Comparison of ENCODE assay signal across 10 cellular contexts in the genomic region with DNA sequence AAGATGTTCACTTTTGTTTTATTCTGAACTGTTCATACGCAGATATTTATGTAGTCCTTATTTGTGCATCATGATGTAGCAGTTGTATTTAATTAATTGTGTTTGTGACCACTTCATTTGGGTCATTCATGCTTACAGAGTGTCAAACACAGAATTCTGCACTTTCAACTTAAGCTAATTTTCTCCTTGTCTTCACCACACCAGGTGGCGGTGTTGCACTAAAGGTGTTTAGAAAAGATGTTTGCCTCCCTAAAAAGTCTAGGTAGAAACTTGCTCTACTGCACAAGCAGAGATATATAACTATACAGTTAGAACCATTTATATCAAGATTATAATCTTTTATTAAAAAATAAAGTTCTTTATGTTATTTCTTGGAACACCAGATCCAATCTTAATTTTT. TPM values are rescaled to one million over a fixed set of nuclear protein-coding genes. Genes with fewer than 3 reads are reported as not detected.
A peak's percentile ranks its signal among the peaks of the same experiment; 100 is the strongest.
DNase-seq lines count a peak whose midpoint lies in the region; ATAC-seq and TF ChIP-seq lines count a peak whose summit lies in the region.
"Had no signal": no experiment of that assay in that cellular context is flagged by ENCODE, and none has a peak within 500 bp of the region (broad histone marks: within the 10 kb centered on the region; RNA-seq: fewer than 3 reads in every experiment).

No MANE protein-coding gene starts in this region.

- H3K27ac ChIP-seq in heart right ventricle, result no peak overlapping the region
- H3K27ac ChIP-seq: epithelial cell of prostate had no signal

- intact Hi-C loops in mucosa of descending colon (cut with DNase I, micrococcal nuclease) (loop anchor here in 1 of 2 donors (5.0 kb wide), 1 partner anchor 212 kb away; no protein-coding TSS in a partner anchor), heart right ventricle (cut with DNase I) (loop anchor here in 7 of 10 donors (5.0 to 10.0 kb wide), 2 partner anchors 210 to 212 kb away; no protein-coding TSS in a partner anchor)

- H3K36me3 ChIP-seq in mucosa of descending colon (ENCODE audit: low read depth) (no peaks in the 10 kb centered on the region), heart right ventricle (no peaks in the 10 kb centered on the region)

- peak; percentile 32 to 71 (median 36) for DNase-seq in NCI-H1417 (lab: John Stamatoyannopoulos, UW)
- DNase-seq in NCI-H1417 treated with DMSO at 0.1 percent for 48 hours (lab: John Stamatoyannopoulos, UW), result no peak
- DNase-seq in activated CD4-positive, alpha-beta T cell treated with anti-CD3 and anti-CD28 coated beads, Interleukin-2, amount 50 U/mL, for 48 hours, result peak; percentile 3 to 6
- peak in 1 of 3 donors; percentile 74 for DNase-seq in mucosa of descending colon
- no peak for DNase-seq in heart right ventricle

- no peaks in the 10 kb centered on the region for H3K9me3 ChIP-seq in mucosa of descending colon
- peaks cover 0 to 4% (median 0%) of the 10 kb centered on the region in 11 donors for H3K9me3 ChIP-seq in heart right ventricle

- WGBS in heart right ventricle, 2 donors, result 64 to 65% methylated on average over 2 of the region's 2 CpGs

- peak; percentile 52 for TF ChIP-seq RAD21 in Ishikawa (IDR thresholded peaks at IDR 0.05; ENCODE audit: low read depth)

- TF ChIP-seq CTCF in mucosa of descending colon (IDR thresholded peaks at IDR 0.05) (no peak), heart right ventricle (IDR thresholded peaks at IDR 0.05) (no peak)

- ATAC-seq in mucosa of descending colon, result peak; percentile 37
- ATAC-seq in heart right ventricle, result no peak
- ATAC-seq in HG02870 (IDR thresholded peaks at IDR 0.05; ENCODE audit: unreplicated experiment), result no peak
- ATAC-seq in HG03025 (IDR thresholded peaks at IDR 0.05; ENCODE audit: low FRiP score, unreplicated experiment), result no peak

- H3K4me3 ChIP-seq in mucosa of descending colon (no peak overlapping the region), heart right ventricle (no peak overlapping the region)

- H3K27me3 ChIP-seq in heart right ventricle, result no peaks in the 10 kb centered on the region

- H3K4me1 ChIP-seq in mucosa of descending colon (ENCODE audit: low read depth) (peaks cover 2% of the 10 kb centered on the region), heart right ventricle (peaks cover 0 to 5% (median 0%) of the 10 kb centered on the region in 9 donors)

- no peak for TF ChIP-seq EP300 in Ishikawa (IDR thresholded peaks at IDR 0.05; ENCODE audit: borderline replicate concordance)

TF ChIP-seq in Ishikawa, 13 proteins besides CTCF, POLR2A, EP300 and RAD21:
- no peak for TF ChIP-seq CREB1 (IDR thresholded peaks at IDR 0.05; ENCODE audit: low read depth)
- TF ChIP-seq CEBPB (IDR thresholded peaks at IDR 0.05), result no peak
- TF ChIP-seq YY1 (IDR thresholded peaks at IDR 0.05; ENCODE audit: low read depth), result no peak
- no peak for TF ChIP-seq TEAD4 (IDR thresholded peaks at IDR 0.05)
- TF ChIP-seq, protein P1, sequence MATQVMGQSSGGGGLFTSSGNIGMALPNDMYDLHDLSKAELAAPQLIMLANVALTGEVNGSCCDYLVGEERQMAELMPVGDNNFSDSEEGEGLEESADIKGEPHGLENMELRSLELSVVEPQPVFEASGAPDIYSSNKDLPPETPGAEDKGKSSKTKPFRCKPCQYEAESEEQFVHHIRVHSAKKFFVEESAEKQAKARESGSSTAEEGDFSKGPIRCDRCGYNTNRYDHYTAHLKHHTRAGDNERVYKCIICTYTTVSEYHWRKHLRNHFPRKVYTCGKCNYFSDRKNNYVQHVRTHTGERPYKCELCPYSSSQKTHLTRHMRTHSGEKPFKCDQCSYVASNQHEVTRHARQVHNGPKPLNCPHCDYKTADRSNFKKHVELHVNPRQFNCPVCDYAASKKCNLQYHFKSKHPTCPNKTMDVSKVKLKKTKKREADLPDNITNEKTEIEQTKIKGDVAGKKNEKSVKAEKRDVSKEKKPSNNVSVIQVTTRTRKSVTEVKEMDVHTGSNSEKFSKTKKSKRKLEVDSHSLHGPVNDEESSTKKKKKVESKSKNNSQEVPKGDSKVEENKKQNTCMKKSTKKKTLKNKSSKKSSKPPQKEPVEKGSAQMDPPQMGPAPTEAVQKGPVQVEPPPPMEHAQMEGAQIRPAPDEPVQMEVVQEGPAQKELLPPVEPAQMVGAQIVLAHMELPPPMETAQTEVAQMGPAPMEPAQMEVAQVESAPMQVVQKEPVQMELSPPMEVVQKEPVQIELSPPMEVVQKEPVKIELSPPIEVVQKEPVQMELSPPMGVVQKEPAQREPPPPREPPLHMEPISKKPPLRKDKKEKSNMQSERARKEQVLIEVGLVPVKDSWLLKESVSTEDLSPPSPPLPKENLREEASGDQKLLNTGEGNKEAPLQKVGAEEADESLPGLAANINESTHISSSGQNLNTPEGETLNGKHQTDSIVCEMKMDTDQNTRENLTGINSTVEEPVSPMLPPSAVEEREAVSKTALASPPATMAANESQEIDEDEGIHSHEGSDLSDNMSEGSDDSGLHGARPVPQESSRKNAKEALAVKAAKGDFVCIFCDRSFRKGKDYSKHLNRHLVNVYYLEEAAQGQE (IDR thresholded peaks at IDR 0.05; ENCODE audit: low read depth), result no peak
- no peak for TF ChIP-seq TAF1 (IDR thresholded peaks at IDR 0.05; ENCODE audit: low read depth)

RNA-seq across cellular contexts. Expression of gene TAS2R38, which starts 1.3 kb away (rescaled TPM):
- total RNA-seq in mucosa of descending colon (under 1 TPM in 1 of 3 donors, not detected in 2; 0.35 TPM), heart right ventricle (not detected)
- not detected for polyA plus RNA-seq in heart right ventricle
- total RNA-seq: myocyte had no signal

RNA-seq across cellular contexts. Expression of gene MGAM, which starts 20.8 kb away (rescaled TPM):
- 1 to 10 TPM; 1.7 to 3.0 (median 1.8) TPM for total RNA-seq in mucosa of descending colon
- 1 to 10 TPM in 4 of 10 donors, under 1 TPM in 6; 0.21 to 3.1 (median 0.83) TPM for total RNA-seq in heart right ventricle
- polyA plus RNA-seq in heart right ventricle, result under 1 TPM in 1 of 2 donors, not detected in 1; 0.07 TPM

RNA-seq across cellular contexts. Expression of gene CLEC5A, which starts 28.1 kb away (rescaled TPM):
- total RNA-seq in mucosa of descending colon (under 1 TPM in 2 of 3 donors, not detected in 1; 0.38 to 0.41 TPM), heart right ventricle (1 to 10 TPM in 1 of 10 donors, under 1 TPM in 9; 0.09 to 2.1 (median 0.37) TPM)
- polyA plus RNA-seq in heart right ventricle, result under 1 TPM; 0.37 to 0.88 TPM
- total RNA-seq: myocyte had no signal

RNA-seq across cellular contexts. Expression of gene OR9A4, which starts 58.6 kb away (rescaled TPM):
- total RNA-seq in mucosa of descending colon (under 1 TPM in 1 of 3 donors, not detected in 2; 0.26 TPM), heart right ventricle (not detected)
- polyA plus RNA-seq in heart right ventricle, result not detected
- total RNA-seq: myocyte had no signal

Comparison
In these comparisons a context has a peak if more than half of its experiments do, and no peak if none do; other contexts are left out.
1. DNase-seq: peak in NCI-H1417 (3 of 3) and activated CD4-positive, alpha-beta T cell treated with anti-CD3 and anti-CD28 coated beads, Interleukin-2, amount 50 U/mL, for 48 hours (2 of 2); none in NCI-H1417 treated with DMSO at 0.1 percent for 48 hours (single experiment) and heart right ventricle (0 of 2).